ENCODE assay signal across 11 cellular contexts in the genomic region with DNA sequence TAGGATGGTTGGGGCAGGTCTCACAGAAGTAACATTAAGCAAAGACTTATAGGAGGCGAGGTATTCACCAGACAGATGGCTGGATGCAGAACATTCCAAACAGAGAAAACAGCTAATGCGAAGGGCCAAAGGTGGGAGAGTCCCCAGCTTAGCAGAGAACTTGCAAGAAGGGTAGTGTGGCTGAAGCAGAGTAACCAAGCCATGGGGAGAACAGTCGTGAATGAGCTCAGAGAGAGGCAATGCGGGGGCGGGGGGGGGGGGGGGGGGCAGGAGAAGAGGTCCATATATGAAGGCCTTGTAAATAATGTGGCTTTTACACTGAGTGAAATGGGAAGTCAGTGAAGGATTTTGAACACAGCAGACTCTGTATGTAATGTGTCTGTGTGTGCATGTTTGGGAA.
DNase-seq lines count a peak whose midpoint lies in the region; ATAC-seq and TF ChIP-seq lines count a peak whose summit lies in the region.
"Had no signal": no experiment of that assay in that cellular context is flagged by ENCODE, and none has a peak within 500 bp of the region (broad histone marks: within the 10 kb centered on the region; RNA-seq: fewer than 3 reads in every experiment).

No MANE protein-coding gene starts in this region.

- H3K4me1 ChIP-seq in mesodermal cell (ENCODE audit: control insufficient read depth, insufficient read depth, low read length, poor library complexity, severe bottlenecking) (peaks cover 11% of the 10 kb centered on the region), vagina (peaks cover 16% of the 10 kb centered on the region)

- 86 to 93% methylated on average over 3 to 4 of the region's 5 CpGs for WGBS in mesodermal cell (ENCODE audit: insufficient coverage in 2 of 2), 2 experiments

- DNase-seq in Right ventricle myocardium inferior (ENCODE audit: missing footprints): no peak
- no peak for DNase-seq in cardiac septum (ENCODE audit: low spot score)
- peak; percentile 84 for DNase-seq in choroid plexus epithelial cell (ENCODE audit: low read depth)
- no peak for DNase-seq in vagina (ENCODE audit: extremely low spot score in 2 of 2)
- DNase-seq in posterior vena cava (ENCODE audit: low spot score): no peak
- no peak for DNase-seq in NCI-H446 treated with DMSO at 0.1 percent for 48 hours (lab: John Stamatoyannopoulos, UW)
- DNase-seq: DMS79 treated with DMSO at 0.1 percent for 48 hours, left lung, NCI-H1105 had no signal

- TF ChIP-seq CTCF in choroid plexus epithelial cell (conservative IDR thresholded peaks at IDR 0.05; ENCODE audit: low read depth, low read length): no peak
- TF ChIP-seq CTCF in vagina (IDR thresholded peaks at IDR 0.05): no peak

- TF ChIP-seq POLR2A in vagina (IDR thresholded peaks at IDR 0.05): no peak

- H3K36me3 ChIP-seq in mesodermal cell (ENCODE audit: control insufficient read depth, insufficient read depth, low read length) (peaks cover 26% of the 10 kb centered on the region), vagina (no peaks in the 10 kb centered on the region)

- no peaks in the 10 kb centered on the region for H3K9me3 ChIP-seq in mesodermal cell (ENCODE audit: control insufficient read depth, low read length)
- no peaks in the 10 kb centered on the region for H3K9me3 ChIP-seq in vagina
- H3K9me3 ChIP-seq: left lung had no signal

- H3K27ac ChIP-seq in mesodermal cell (ENCODE audit: low read depth, low read length, severe bottlenecking): peak overlapping the region; percentile 33
- peak overlapping the region; percentile 9 for H3K27ac ChIP-seq in vagina

- H3K4me3 ChIP-seq in choroid plexus epithelial cell (ENCODE audit: low read depth, low read length): no peak overlapping the region
- no peak overlapping the region for H3K4me3 ChIP-seq in mesodermal cell (ENCODE audit: extremely low read depth, insufficient read depth, low read length, poor library complexity, severe bottlenecking)
- H3K4me3 ChIP-seq in vagina: no peak overlapping the region
- H3K4me3 ChIP-seq: left lung had no signal

- H3K27me3 ChIP-seq in vagina: no peaks in the 10 kb centered on the region
- H3K27me3 ChIP-seq: left lung had no signal

- ATAC-seq in Right ventricle myocardium inferior: peak; percentile 8
- ATAC-seq in GM21825 (IDR thresholded peaks at IDR 0.05; ENCODE audit: unreplicated experiment): no peak

- intact Hi-C loops in Right ventricle myocardium inferior (cut with DNase I) (no loop called here), cardiac septum (cut with DNase I) (no loop called here), vagina (cut with DNase I) (loop anchor here (5.0 kb wide), 1 partner anchor 600 kb away; no protein-coding TSS in a partner anchor), posterior vena cava (cut with DNase I) (no loop called here)
